Comparison of ENCODE assay signal across 11 cellular contexts in the genomic region with DNA sequence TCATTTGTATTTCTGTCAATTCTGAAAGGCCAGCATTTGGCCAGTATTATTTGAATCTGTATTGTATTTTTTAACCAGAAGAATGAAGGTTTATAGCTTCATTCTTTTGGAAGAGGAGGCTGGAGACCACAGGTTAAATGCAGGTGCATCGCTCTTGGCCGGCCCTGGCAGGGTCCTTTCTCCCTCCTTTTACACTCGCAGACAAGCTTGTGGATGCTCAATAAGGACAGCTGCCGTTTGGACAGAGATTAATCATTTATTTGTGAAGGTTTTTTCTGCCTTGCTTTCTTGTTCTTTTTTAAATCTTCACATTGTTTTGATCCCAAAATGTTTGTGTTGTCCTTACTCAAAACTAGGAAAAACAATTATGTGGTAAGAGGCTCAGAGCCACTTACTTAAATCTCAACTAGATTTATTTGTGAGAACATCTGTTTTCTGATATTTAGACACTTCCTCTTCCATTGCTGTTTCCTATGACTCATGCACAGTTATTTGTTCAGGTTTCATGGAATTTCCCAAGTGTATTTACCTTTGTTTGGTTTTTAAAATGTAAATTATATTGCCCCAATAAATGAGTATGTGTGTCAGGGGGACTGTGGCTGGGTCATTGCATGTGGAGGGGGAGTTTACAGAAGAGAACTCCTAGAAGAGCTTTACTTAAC. TPM values are rescaled to one million over a fixed set of nuclear protein-coding genes. Genes with fewer than 3 reads are reported as not detected.
A peak's percentile ranks its signal among the peaks of the same experiment; 100 is the strongest.
DNase-seq lines count a peak whose midpoint lies in the region; TF ChIP-seq lines count a peak whose summit lies in the region.
"Had no signal": no experiment of that assay in that cellular context is flagged by ENCODE, and none has a peak within 500 bp of the region (broad histone marks: within the 10 kb centered on the region; RNA-seq: fewer than 3 reads in every experiment).

No MANE protein-coding gene starts in this region.

- H3K9me3 ChIP-seq in adipocyte (ENCODE audit: control insufficient read depth, low read length): no peaks in the 10 kb centered on the region
- no peaks in the 10 kb centered on the region for H3K9me3 ChIP-seq in suprapubic skin

- CTCF ChIA-PET in HEK293T (lab: Yijun Ruan, JAX): no interaction called here

- WGBS in suprapubic skin: 58% methylated on average over 4 of the region's 4 CpGs

- H3K27ac ChIP-seq in suprapubic skin: peak overlapping the region; percentile 86
- H3K27ac ChIP-seq: 22Rv1 had no signal

- H3K36me3 ChIP-seq in adipocyte (ENCODE audit: control insufficient read depth, insufficient read depth, low read length, severe bottlenecking) (peaks cover 98% of the 10 kb centered on the region), suprapubic skin (peaks cover 67% of the 10 kb centered on the region)

- H3K4me1 ChIP-seq in adipocyte (ENCODE audit: control insufficient read depth, insufficient read depth, low read length) (peaks cover 90% of the 10 kb centered on the region), suprapubic skin (peaks cover 17% of the 10 kb centered on the region)

- POLR2A ChIA-PET in HEK293T (lab: Yijun Ruan, JAX): interaction anchor here (1.0 kb wide), 1 partner anchor 9 kb away, joined by 3 read pairs; no protein-coding TSS in a partner anchor

- DNase-seq in DMS153 (lab: John Stamatoyannopoulos, UW): peak; percentile 16
- DNase-seq in DMS153 treated with DMSO at 0.1 percent for 48 hours (lab: John Stamatoyannopoulos, UW; ENCODE audit: unreplicated experiment): no peak
- peak; percentile 68 for DNase-seq in adipocyte (ENCODE audit: low read depth)
- peak; percentile 73 for DNase-seq in iris pigment epithelial cell (ENCODE audit: low read depth)
- no peak for DNase-seq in suprapubic skin (ENCODE audit: low spot score in 2 of 2)
- DNase-seq in stimulated activated CD4-positive, alpha-beta T cell treated with anti-CD3 and anti-CD28 coated beads, Interleukin-2, amount 100 ng/mL, for 24 hours: no peak
- DNase-seq in HEK293T (ENCODE audit: extremely low spot score): no peak
- no peak for DNase-seq in AML-193 (lab: John Stamatoyannopoulos, UW)
- DNase-seq: KG1 had no signal

- H3K4me3 ChIP-seq in adipocyte (ENCODE audit: low read length) (no peak overlapping the region), suprapubic skin (no peak overlapping the region)
- H3K4me3 ChIP-seq: GM12878 had no signal

- no peak for TF ChIP-seq CTCF in suprapubic skin (IDR thresholded peaks at IDR 0.05)

- no peaks in the 10 kb centered on the region for H3K27me3 ChIP-seq in adipocyte (replicated peaks; ENCODE audit: control insufficient read depth, insufficient read depth, low read length)
- no peaks in the 10 kb centered on the region for H3K27me3 ChIP-seq in suprapubic skin

- no peak for TF ChIP-seq EP300 in suprapubic skin (IDR thresholded peaks at IDR 0.05)

- peak overlapping the region; percentile 70 for H3K9ac ChIP-seq in adipocyte (ENCODE audit: low read length)

- no peak for TF ChIP-seq POLR2A in suprapubic skin (IDR thresholded peaks at IDR 0.05)

TF ChIP-seq in HEK293T, 16 proteins besides CTCF, POLR2A, EP300 and RAD21:
- TF ChIP-seq NFRKB (IDR thresholded peaks at IDR 0.05) (no peak), ZNF384 (IDR thresholded peaks at IDR 0.05) (no peak), BHLHE40 (IDR thresholded peaks at IDR 0.05; ENCODE audit: borderline replicate concordance) (no peak), CTBP1 (IDR thresholded peaks at IDR 0.05; ENCODE audit: borderline replicate concordance) (no peak), FOXA1 (IDR thresholded peaks at IDR 0.05) (no peak), FOXM1 (IDR thresholded peaks at IDR 0.05; ENCODE audit: borderline replicate concordance) (no peak), ELF4 (IDR thresholded peaks at IDR 0.05) (no peak), SUZ12 (IDR thresholded peaks at IDR 0.05) (no peak), LEF1 (IDR thresholded peaks at IDR 0.05; ENCODE audit: borderline replicate concordance) (no peak)
- TF ChIP-seq, protein P1, sequence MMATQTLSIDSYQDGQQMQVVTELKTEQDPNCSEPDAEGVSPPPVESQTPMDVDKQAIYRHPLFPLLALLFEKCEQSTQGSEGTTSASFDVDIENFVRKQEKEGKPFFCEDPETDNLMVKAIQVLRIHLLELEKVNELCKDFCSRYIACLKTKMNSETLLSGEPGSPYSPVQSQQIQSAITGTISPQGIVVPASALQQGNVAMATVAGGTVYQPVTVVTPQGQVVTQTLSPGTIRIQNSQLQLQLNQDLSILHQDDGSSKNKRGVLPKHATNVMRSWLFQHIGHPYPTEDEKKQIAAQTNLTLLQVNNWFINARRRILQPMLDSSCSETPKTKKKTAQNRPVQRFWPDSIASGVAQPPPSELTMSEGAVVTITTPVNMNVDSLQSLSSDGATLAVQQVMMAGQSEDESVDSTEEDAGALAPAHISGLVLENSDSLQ (IDR thresholded peaks at IDR 0.05): no peak

RNA-seq across cellular contexts. Expression of gene LAMC2, which starts 46.7 kb away (rescaled TPM):
- total RNA-seq in suprapubic skin: 10 to 100 TPM; 24.2 to 46.5 (median 35.5) TPM

Comparison
In these comparisons a context has a peak if more than half of its experiments do, and no peak if none do; other contexts are left out.
1. DNase-seq: peak in DMS153 (single experiment), adipocyte (single experiment) and iris pigment epithelial cell (single experiment); none in DMS153 treated with DMSO at 0.1 percent for 48 hours (single experiment), suprapubic skin (0 of 2), stimulated activated CD4-positive, alpha-beta T cell treated with anti-CD3 and anti-CD28 coated beads, Interleukin-2, amount 100 ng/mL, for 24 hours (0 of 2), HEK293T (single experiment) and AML-193 (0 of 2).